In genomic region chr10:48602401-48603135, GRCh38 we compare ENCODE assay signal across 1 cellular context.
TF ChIP-seq lines count a peak whose summit lies in the region.

No MANE protein-coding gene starts in this region.

TF ChIP-seq in IMR-90, 13 proteins besides CTCF, POLR2A, EP300 and RAD21:
- TF ChIP-seq MAZ (IDR thresholded peaks at IDR 0.05; ENCODE audit: borderline replicate concordance, low read depth, low read length) (no peak), SMC3 (IDR thresholded peaks at IDR 0.05; ENCODE audit: low read depth, low read length) (no peak), RCOR1 (IDR thresholded peaks at IDR 0.05; ENCODE audit: insufficient replicate concordance, low read length) (no peak), CEBPB (IDR thresholded peaks at IDR 0.05; ENCODE audit: low read depth, low read length) (0 out of 2 replicates have a peak, but pooled peaks have one; percentile 0), MXI1 (IDR thresholded peaks at IDR 0.05; ENCODE audit: borderline replicate concordance, low read depth, low read length) (no peak)
